Comparison of ENCODE assay signal across 13 cellular contexts in genomic region chr12:70854871-70855578, GRCh38.
A peak's percentile ranks its signal among the peaks of the same experiment; 100 is the strongest.
DNase-seq lines count a peak whose midpoint lies in the region; ATAC-seq and TF ChIP-seq lines count a peak whose summit lies in the region.
"Had no signal": no experiment of that assay in that cellular context is flagged by ENCODE, and none has a peak within 500 bp of the region (broad histone marks: within the 10 kb centered on the region; RNA-seq: fewer than 3 reads in every experiment).

No MANE protein-coding gene starts in this region.

- H3K4me1 ChIP-seq in GM23248 (ENCODE audit: insufficient read depth) (peaks cover 14% of the 10 kb centered on the region), HAP-1 (no peaks in the 10 kb centered on the region)
- H3K4me1 ChIP-seq: BLaER1 treated with 17β-estradiol and CSF1 and Interleukin-3, amounts not matched to agents 10 nM and 100 nM had no signal

- H2AFZ ChIP-seq in GM23248: no peak overlapping the region

- no peak overlapping the region for H3K27ac ChIP-seq in GM23248
- H3K27ac ChIP-seq: 22Rv1; BLaER1 treated with 17β-estradiol and CSF1 and Interleukin-3, amounts not matched to agents 10 nM and 100 nM had no signal

- H3K4me3 Mint-ChIP-seq in activated CD8-positive, alpha-beta T cell treated with anti-CD3 and anti-CD28 coated beads for 36 hours: no peak overlapping the region
- H3K4me3 Mint-ChIP-seq: CD4-positive, CD25-positive, alpha-beta regulatory T cell; IgD-negative memory B cell had no signal

- in situ Hi-C loops in GM23248 (cut with MboI): no loop called here
- in situ Hi-C loops in HAP-1 (cut with MboI; ENCODE audit: low sequenced_read_pairs): no loop called here

- no peak overlapping the region for H3K27ac Mint-ChIP-seq in activated CD8-positive, alpha-beta T cell treated with anti-CD3 and anti-CD28 coated beads for 36 hours
- H3K27ac Mint-ChIP-seq: CD4-positive, CD25-positive, alpha-beta regulatory T cell; IgD-negative memory B cell had no signal

- intact Hi-C loops in activated CD8-positive, alpha-beta T cell treated with anti-CD3 and anti-CD28 coated beads for 36 hours (cut with micrococcal nuclease): no loop called here

- H3K79me2 ChIP-seq in GM23248 (ENCODE audit: insufficient read depth): no peaks in the 10 kb centered on the region

- H3K27me3 ChIP-seq in GM23248 (replicated peaks; ENCODE audit: insufficient read depth): peaks cover 7% of the 10 kb centered on the region; the same call in 1 of the 2 replicates
- H3K27me3 ChIP-seq in HAP-1 (ENCODE audit: low read depth): peaks cover 4% of the 10 kb centered on the region
- H3K27me3 ChIP-seq: BLaER1 treated with 17β-estradiol and CSF1 and Interleukin-3, amounts not matched to agents 10 nM and 100 nM had no signal

- DNase-seq in DMS 273 (lab: John Stamatoyannopoulos, UW; ENCODE audit: unreplicated experiment) (peak; percentile 0), DMS 273 treated with DMSO at 0.1 percent for 48 hours (lab: John Stamatoyannopoulos, UW) (no peak), cerebellar cortex (ENCODE audit: low spot score) (peak; percentile 43), superior temporal gyrus (ENCODE audit: extremely low spot score) (peak; percentile 40), GM23248 (no peak), HAP-1 (ENCODE audit: low spot score in 2 of 2) (no peak)
- DNase-seq in activated CD8-positive, alpha-beta T cell treated with anti-CD3 and anti-CD28 coated beads for 36 hours: no peak
- DNase-seq: CD4-positive, CD25-positive, alpha-beta regulatory T cell; DMS79; KG1 had no signal

- H3K4me3 ChIP-seq in GM23248 (no peak overlapping the region), HAP-1 (no peak overlapping the region)
- H3K4me3 ChIP-seq: BLaER1 treated with 17β-estradiol and CSF1 and Interleukin-3, amounts not matched to agents 10 nM and 100 nM had no signal

- no peaks in the 10 kb centered on the region for H3K4me1 Mint-ChIP-seq in activated CD8-positive, alpha-beta T cell treated with anti-CD3 and anti-CD28 coated beads for 36 hours (ENCODE audit: low read depth)
- H3K4me1 Mint-ChIP-seq: CD4-positive, CD25-positive, alpha-beta regulatory T cell; IgD-negative memory B cell had no signal

- H3K9me3 ChIP-seq in GM23248 (ENCODE audit: low read depth) (no peaks in the 10 kb centered on the region), HAP-1 (no peaks in the 10 kb centered on the region)
- H3K9me3 ChIP-seq: BLaER1 treated with 17β-estradiol and CSF1 and Interleukin-3, amounts not matched to agents 10 nM and 100 nM had no signal

- no peak overlapping the region for H3K9ac ChIP-seq in GM23248
- H3K9ac ChIP-seq: BLaER1 treated with 17β-estradiol and CSF1 and Interleukin-3, amounts not matched to agents 10 nM and 100 nM had no signal

- CTCF ChIA-PET in activated CD8-positive, alpha-beta T cell treated with anti-CD3 and anti-CD28 coated beads for 36 hours (lab: Charles Lee): interaction anchor here (1.9 kb wide), 1 partner anchor 10 kb away, joined by 6 read pairs; no protein-coding TSS in a partner anchor

- 72 to 74% methylated on average over 3 of the region's 3 CpGs for WGBS in GM23248 (ENCODE audit: low coverage in 1 of 2, low lambda C conversion rate in 2 of 2, missing lambda C conversion rate in 2 of 2), 2 experiments

- H3K9me3 Mint-ChIP-seq in activated CD8-positive, alpha-beta T cell treated with anti-CD3 and anti-CD28 coated beads for 36 hours: no peaks in the 10 kb centered on the region
- H3K9me3 Mint-ChIP-seq: IgD-negative memory B cell had no signal

- POLR2A ChIA-PET in activated CD8-positive, alpha-beta T cell treated with anti-CD3 and anti-CD28 coated beads for 36 hours (lab: Charles Lee): no interaction called here

- H3K36me3 ChIP-seq in GM23248 (ENCODE audit: low read depth) (no peaks in the 10 kb centered on the region), HAP-1 (replicated peaks) (no peaks in the 10 kb centered on the region)
- H3K36me3 ChIP-seq: BLaER1 treated with 17β-estradiol and CSF1 and Interleukin-3, amounts not matched to agents 10 nM and 100 nM had no signal

- no peak overlapping the region for H3K4me2 ChIP-seq in GM23248 (ENCODE audit: unreplicated experiment)
- H3K4me2 ChIP-seq: BLaER1 treated with 17β-estradiol and CSF1 and Interleukin-3, amounts not matched to agents 10 nM and 100 nM had no signal

- peaks cover 9% of the 10 kb centered on the region; the same call in 1 of the 2 replicates for H3F3A ChIP-seq in GM23248 (ENCODE audit: insufficient read depth)

- no peak for ATAC-seq in activated CD8-positive, alpha-beta T cell treated with anti-CD3 and anti-CD28 coated beads for 36 hours

- no peaks in the 10 kb centered on the region for H3K9me2 ChIP-seq in GM23248 (ENCODE audit: insufficient read depth)

- no peaks in the 10 kb centered on the region for H4K20me1 ChIP-seq in GM23248 (ENCODE audit: insufficient read depth)
- H4K20me1 ChIP-seq: BLaER1 treated with 17β-estradiol and CSF1 and Interleukin-3, amounts not matched to agents 10 nM and 100 nM had no signal

- H3K27me3 Mint-ChIP-seq in activated CD8-positive, alpha-beta T cell treated with anti-CD3 and anti-CD28 coated beads for 36 hours: no peaks in the 10 kb centered on the region
- H3K27me3 Mint-ChIP-seq: CD4-positive, CD25-positive, alpha-beta regulatory T cell; IgD-negative memory B cell had no signal

- no peak for TF ChIP-seq CTCF in activated CD8-positive, alpha-beta T cell treated with anti-CD3 and anti-CD28 coated beads for 36 hours (IDR thresholded peaks at IDR 0.05)

- H3K36me3 Mint-ChIP-seq in activated CD8-positive, alpha-beta T cell treated with anti-CD3 and anti-CD28 coated beads for 36 hours (ENCODE audit: low read depth): no peaks in the 10 kb centered on the region
- H3K36me3 Mint-ChIP-seq: CD4-positive, CD25-positive, alpha-beta regulatory T cell; IgD-negative memory B cell had no signal

Comparison
In these comparisons a context has a peak if more than half of its experiments do, and no peak if none do; other contexts are left out.
1. DNase-seq: peak in DMS 273 (single experiment), cerebellar cortex (single experiment) and superior temporal gyrus (single experiment); none in DMS 273 treated with DMSO at 0.1 percent for 48 hours (single experiment), GM23248 (single experiment), HAP-1 (0 of 2) and activated CD8-positive, alpha-beta T cell treated with anti-CD3 and anti-CD28 coated beads for 36 hours (single experiment).